16 cellular contexts compared by ENCODE assay signal in genomic region chr22:48493733-48494132, GRCh38.
A peak's percentile ranks its signal among the peaks of the same experiment; 100 is the strongest.
DNase-seq lines count a peak whose midpoint lies in the region; ATAC-seq and TF ChIP-seq lines count a peak whose summit lies in the region.
"Had no signal": no experiment of that assay in that cellular context is flagged by ENCODE, and none has a peak within 500 bp of the region (broad histone marks: within the 10 kb centered on the region; RNA-seq: fewer than 3 reads in every experiment).

No MANE protein-coding gene starts in this region.

- H3K4me1 ChIP-seq in H9 (ENCODE audit: insufficient read depth, low read length) (no peaks in the 10 kb centered on the region; the same call in 1 of the 2 replicates), upper lobe of right lung (no peaks in the 10 kb centered on the region), PC-9 (replicated peaks; ENCODE audit: insufficient read depth) (no peaks in the 10 kb centered on the region)

- H4K5ac ChIP-seq in H9 (ENCODE audit: insufficient read length, low read depth, low read length), result no peak overlapping the region

- no TSS peak for BruUV-seq in PC-9 (replicated peaks; lab: Mats Ljungman, UMichigan)

- no peak overlapping the region for H3K18ac ChIP-seq in H9 (ENCODE audit: insufficient read length, low read depth, low read length)

- no peak overlapping the region for H3K56ac ChIP-seq in H9 (ENCODE audit: insufficient read length, low read depth, low read length)

- H3K27me3 Mint-ChIP-seq in activated CD8-positive, alpha-beta memory T cell treated with anti-CD3 and anti-CD28 coated beads, Interleukin-2, amount 10 ng/mL, durations not matched to agents 7 days and 5 days, result peaks cover 27% of the 10 kb centered on the region
- H3K27me3 Mint-ChIP-seq in H9 (ENCODE audit: low read depth), result peaks cover 18% of the 10 kb centered on the region

- H3K9ac ChIP-seq in H9 (ENCODE audit: extremely low read depth, insufficient read length, low read length), result no peak overlapping the region
- H3K9ac ChIP-seq: BLaER1 treated with 17β-estradiol and CSF1 and Interleukin-3, amounts not matched to agents 10 nM and 100 nM had no signal

- H3K23me2 ChIP-seq in H9 (ENCODE audit: insufficient read length, low read depth, low read length, poor library complexity, severe bottlenecking), result peaks cover 17% of the 10 kb centered on the region

- H3K9me3 ChIP-seq in H9 (ENCODE audit: control insufficient read depth, low read depth, low read length) (no peaks in the 10 kb centered on the region), upper lobe of right lung (no peaks in the 10 kb centered on the region), PC-9 (ENCODE audit: insufficient read depth, low read depth) (no peaks in the 10 kb centered on the region)
- H3K9me3 ChIP-seq: BLaER1 treated with 17β-estradiol and CSF1 and Interleukin-3, amounts not matched to agents 10 nM and 100 nM had no signal

- H3K23ac ChIP-seq in H9 (ENCODE audit: insufficient read length, low read depth, low read length), result no peak overlapping the region

- no peak overlapping the region for H3K4ac ChIP-seq in H9 (ENCODE audit: low read depth, low read length)

- H3K27me3 ChIP-seq in H9 (ENCODE audit: insufficient read depth, low read length) (no peaks in the 10 kb centered on the region), upper lobe of right lung (peaks cover 25% of the 10 kb centered on the region), PC-9 (ENCODE audit: insufficient read depth, low read depth) (peaks cover 57% of the 10 kb centered on the region)

- no peaks in the 10 kb centered on the region for H4K20me1 ChIP-seq in H9 (ENCODE audit: control insufficient read depth, insufficient read depth, insufficient read length)
- 0 out of 2 replicates have a peak, but pooled peaks cover 4% of the 10 kb centered on the region for H4K20me1 ChIP-seq in PC-9 (ENCODE audit: insufficient read depth)

- no peak overlapping the region for H2BK5ac ChIP-seq in H9 (ENCODE audit: insufficient read length, low read length)

- H3K36me3 ChIP-seq in upper lobe of right lung (no peaks in the 10 kb centered on the region), PC-9 (ENCODE audit: low read depth) (no peaks in the 10 kb centered on the region)
- H3K36me3 ChIP-seq: BLaER1 treated with 17β-estradiol and CSF1 and Interleukin-3, amounts not matched to agents 10 nM and 100 nM had no signal

- H3K79me2 ChIP-seq in H9 (ENCODE audit: insufficient read depth, low read length), result peaks cover 10% of the 10 kb centered on the region; the same call in 1 of the 2 replicates
- no peaks in the 10 kb centered on the region for H3K79me2 ChIP-seq in PC-9 (ENCODE audit: low read depth)

- H3K4me1 Mint-ChIP-seq in activated CD8-positive, alpha-beta memory T cell treated with anti-CD3 and anti-CD28 coated beads, Interleukin-2, amount 10 ng/mL, durations not matched to agents 7 days and 5 days, result no peaks in the 10 kb centered on the region
- H3K4me1 Mint-ChIP-seq in H9, result peaks cover 36 to 51% of the 10 kb centered on the region in 2 experiments

- no peak overlapping the region for H2AFZ ChIP-seq in H9 (ENCODE audit: low read length)
- H2AFZ ChIP-seq in PC-9, result no peak overlapping the region

- intact Hi-C loops in upper lobe of right lung (cut with DNase I) (no loop called here), PC-9 (cut with micrococcal nuclease; ENCODE audit: unreplicated experiment) (loop anchor here (5.0 kb wide), 1 partner anchor 1931 kb away; no protein-coding TSS in a partner anchor)

- H3K27ac ChIP-seq in H9 (ENCODE audit: insufficient read length, low read depth, low read length) (no peak overlapping the region), upper lobe of right lung (no peak overlapping the region), PC-9 (no peak overlapping the region)
- H3K27ac ChIP-seq: 22Rv1; BLaER1 treated with 17β-estradiol and CSF1 and Interleukin-3, amounts not matched to agents 10 nM and 100 nM had no signal

- no peak overlapping the region for H2AK5ac ChIP-seq in H9 (ENCODE audit: insufficient read length, low read length)

- no peak for ATAC-seq in activated CD8-positive, alpha-beta memory T cell treated with anti-CD3 and anti-CD28 coated beads, Interleukin-2, amount 10 ng/mL, durations not matched to agents 7 days and 5 days
- ATAC-seq in upper lobe of right lung (no peak), GM18873 (IDR thresholded peaks at IDR 0.05; ENCODE audit: low FRiP score, unreplicated experiment) (no peak), HG03039 (IDR thresholded peaks at IDR 0.05; ENCODE audit: unreplicated experiment) (no peak)
- ATAC-seq: HCT116 had no signal

- H2BK120ac ChIP-seq in H9 (ENCODE audit: low read depth, low read length, poor library complexity, severe bottlenecking), result no peak overlapping the region

- no peak for TF ChIP-seq CTCF in H9 (conservative IDR thresholded peaks at IDR 0.05)
- TF ChIP-seq CTCF in upper lobe of right lung (IDR thresholded peaks at IDR 0.05), result no peak
- no peak for TF ChIP-seq CTCF in PC-9 (conservative IDR thresholded peaks at IDR 0.05)

- no peak overlapping the region for H2BK20ac ChIP-seq in H9 (ENCODE audit: low read depth, low read length, poor library complexity, severe bottlenecking)

- no peaks in the 10 kb centered on the region for H3K9me2 ChIP-seq in PC-9 (ENCODE audit: insufficient read depth)

- no peak overlapping the region for H4K8ac ChIP-seq in H9 (replicated peaks; ENCODE audit: insufficient read length, low read depth, low read length)

- peaks cover 3% of the 10 kb centered on the region for H3K79me1 ChIP-seq in H9 (ENCODE audit: insufficient read depth, low read depth, low read length, poor library complexity, severe bottlenecking)

- H3K4me2 ChIP-seq in H9 (ENCODE audit: insufficient read depth, insufficient read length, low read length), result no peak overlapping the region
- H3K4me2 ChIP-seq in PC-9, result no peak overlapping the region

- CTCF ChIA-PET in activated CD8-positive, alpha-beta memory T cell treated with anti-CD3 and anti-CD28 coated beads, Interleukin-2, amount 10 ng/mL, durations not matched to agents 7 days and 5 days (lab: Charles Lee), result no interaction called here
- CTCF ChIA-PET in PC-9 (lab: Charles Lee), result interaction anchor here (0.5 kb wide), 1 partner anchor 1730 kb away, joined by 4 read pairs; no protein-coding TSS in a partner anchor

- no peak overlapping the region for H4K91ac ChIP-seq in H9 (ENCODE audit: insufficient read length, low read depth, low read length)

- POLR2A ChIA-PET in PC-9 (lab: Charles Lee; ENCODE audit: unreplicated experiment), result no interaction called here

- H2BK12ac ChIP-seq in H9 (ENCODE audit: insufficient read length, low read depth, low read length), result no peak overlapping the region

- H3K4me3 Mint-ChIP-seq in activated CD8-positive, alpha-beta memory T cell treated with anti-CD3 and anti-CD28 coated beads, Interleukin-2, amount 10 ng/mL, durations not matched to agents 7 days and 5 days, result no peak overlapping the region
- H3K4me3 Mint-ChIP-seq in H9, result no peak overlapping the region
- H3K4me3 Mint-ChIP-seq: CD4-positive, CD25-positive, alpha-beta regulatory T cell had no signal

- H3K9me3 Mint-ChIP-seq in activated CD8-positive, alpha-beta memory T cell treated with anti-CD3 and anti-CD28 coated beads, Interleukin-2, amount 10 ng/mL, durations not matched to agents 7 days and 5 days (ENCODE audit: low read depth), result no peaks in the 10 kb centered on the region
- no peaks in the 10 kb centered on the region for H3K9me3 Mint-ChIP-seq in H9

- no peak overlapping the region for H2BK15ac ChIP-seq in H9 (ENCODE audit: low read depth, low read length)

- WGBS in H9 (ENCODE audit: extremely low coverage, insufficient read length, low lambda C conversion rate), result no CpG with 5 or more reads among the region's 6 CpGs

- H3F3A ChIP-seq in PC-9 (ENCODE audit: insufficient read depth, low read depth), result no peaks in the 10 kb centered on the region

- no peak overlapping the region for H3T11ph ChIP-seq in H9 (ENCODE audit: low read length)

- no peaks in the 10 kb centered on the region for H3K36me3 Mint-ChIP-seq in activated CD8-positive, alpha-beta memory T cell treated with anti-CD3 and anti-CD28 coated beads, Interleukin-2, amount 10 ng/mL, durations not matched to agents 7 days and 5 days
- H3K36me3 Mint-ChIP-seq in H9 (ENCODE audit: insufficient read depth in 1 of 3, low read depth in 3 of 3), result peaks cover 0 to 10% (median 4%) of the 10 kb centered on the region in 3 experiments; a peak in 2 of 7 replicates
- H3K36me3 Mint-ChIP-seq: CD4-positive, CD25-positive, alpha-beta regulatory T cell had no signal

- 0 out of 2 replicates have a peak overlapping the region, but pooled peaks have one; percentile 16 for H3K14ac ChIP-seq in H9 (ENCODE audit: insufficient read depth, low read length)

- peak; percentile 2 for DNase-seq in activated CD8-positive, alpha-beta memory T cell treated with anti-CD3 and anti-CD28 coated beads, Interleukin-2, amount 50 U/mL, for 4 hours
- DNase-seq in activated CD8-positive, alpha-beta memory T cell treated with anti-CD3 and anti-CD28 coated beads, Interleukin-2, amount 10 ng/mL, durations not matched to agents 7 days and 5 days, result no peak
- peak; percentile 22 for DNase-seq in H9
- DNase-seq in islet precursor cell, result peak; percentile 22
- DNase-seq in upper lobe of right lung, result peak; percentile 41
- DNase-seq in PC-9, result no peak
- DNase-seq: AML-193; CD4-positive, CD25-positive, alpha-beta regulatory T cell; DMS53; GF-D8; IMR-90 had no signal

- H3K4me3 ChIP-seq in upper lobe of right lung (no peak overlapping the region), PC-9 (no peak overlapping the region)
- H3K4me3 ChIP-seq: BLaER1 treated with 17β-estradiol and CSF1 and Interleukin-3, amounts not matched to agents 10 nM and 100 nM had no signal

- H3K27ac Mint-ChIP-seq in activated CD8-positive, alpha-beta memory T cell treated with anti-CD3 and anti-CD28 coated beads, Interleukin-2, amount 10 ng/mL, durations not matched to agents 7 days and 5 days, result no peak overlapping the region
- H3K27ac Mint-ChIP-seq in H9, result no peak overlapping the region; a peak in 1 of 7 replicates
- H3K27ac Mint-ChIP-seq: CD4-positive, CD25-positive, alpha-beta regulatory T cell had no signal

Comparison
In these comparisons a context has a peak if more than half of its experiments do, and no peak if none do; other contexts are left out.
1. DNase-seq: peak in activated CD8-positive, alpha-beta memory T cell treated with anti-CD3 and anti-CD28 coated beads, Interleukin-2, amount 50 U/mL, for 4 hours (single experiment), H9 (single experiment), islet precursor cell (single experiment) and upper lobe of right lung (single experiment); none in activated CD8-positive, alpha-beta memory T cell treated with anti-CD3 and anti-CD28 coated beads, Interleukin-2, amount 10 ng/mL, durations not matched to agents 7 days and 5 days (single experiment) and PC-9 (0 of 2).